In genomic region chr11:33869511-33870422, GRCh38 we compare ENCODE assay signal across 8 cellular contexts. TPM values are rescaled to one million over a fixed set of nuclear protein-coding genes. Genes with fewer than 3 reads are reported as not detected.
DNase-seq lines count a peak whose midpoint lies in the region; ATAC-seq lines count a peak whose summit lies in the region.

No MANE protein-coding gene starts in this region.

- H3K4me1 ChIP-seq in NT2/D1 (ENCODE audit: insufficient read depth, insufficient read length) (peaks cover 4% of the 10 kb centered on the region), skeletal muscle satellite cell (ENCODE audit: control insufficient read depth, insufficient read depth, low read length) (peaks cover 11% of the 10 kb centered on the region)

- H3K4me3 Mint-ChIP-seq in T-helper 1 cell treated with Interleukin-12 subunit alpha and Interleukin-12 subunit beta and Interleukin-4 antibody, amounts not matched to agents 30 μg/mL and 1 μg/mL, for 36 hours = peak overlapping the region; percentile 79

- H3K27ac Mint-ChIP-seq in T-helper 1 cell treated with Interleukin-12 subunit alpha and Interleukin-12 subunit beta and Interleukin-4 antibody, amounts not matched to agents 30 μg/mL and 1 μg/mL, for 36 hours = no peak overlapping the region

- H3K4me2 ChIP-seq in skeletal muscle satellite cell (ENCODE audit: low read length) = peak overlapping the region; percentile 97

- H3K9ac ChIP-seq in NT2/D1 (ENCODE audit: insufficient read length, low read depth) = peak overlapping the region; percentile 46
- H3K9ac ChIP-seq in skeletal muscle satellite cell (ENCODE audit: low read depth, low read length) = peak overlapping the region; percentile 55

- peaks cover 81% of the 10 kb centered on the region for H3K27me3 Mint-ChIP-seq in T-helper 1 cell treated with Interleukin-12 subunit alpha and Interleukin-12 subunit beta and Interleukin-4 antibody, amounts not matched to agents 30 μg/mL and 1 μg/mL, for 36 hours (ENCODE audit: low read depth)

- H3K9me3 Mint-ChIP-seq in T-helper 1 cell treated with Interleukin-12 subunit alpha and Interleukin-12 subunit beta and Interleukin-4 antibody, amounts not matched to agents 30 μg/mL and 1 μg/mL, for 36 hours = no peaks in the 10 kb centered on the region

- peaks cover 68% of the 10 kb centered on the region for H3K27me3 ChIP-seq in NT2/D1 (ENCODE audit: insufficient read depth, insufficient read length)
- H3K27me3 ChIP-seq in skeletal muscle satellite cell (ENCODE audit: control insufficient read depth, insufficient read depth, low read length) = peaks cover 76% of the 10 kb centered on the region

- in situ Hi-C loops in T47D (cut with HindIII; ENCODE audit: low pct_unique_long_range_greater_than_20kb, low sequenced_read_pairs) = no loop called here

- peaks cover 8% of the 10 kb centered on the region for H3K4me1 Mint-ChIP-seq in T-helper 1 cell treated with Interleukin-12 subunit alpha and Interleukin-12 subunit beta and Interleukin-4 antibody, amounts not matched to agents 30 μg/mL and 1 μg/mL, for 36 hours (ENCODE audit: low read depth)

- ATAC-seq in HG03095 (IDR thresholded peaks at IDR 0.05; ENCODE audit: unreplicated experiment) = peak; percentile 35

- DNase-seq in T-helper 1 cell = no peak
- no peak for DNase-seq in NT2/D1 (ENCODE audit: low read depth, low spot score)
- DNase-seq in T47D (ENCODE audit: low read depth in 1 of 2, low spot score in 1 of 2) = peak; percentile 51 to 58
- peak; percentile 16 for DNase-seq in iris pigment epithelial cell (ENCODE audit: low read depth)
- DNase-seq in NK-92 (lab: John Stamatoyannopoulos, UW; ENCODE audit: unreplicated experiment) = no peak

- H3K36me3 Mint-ChIP-seq in T-helper 1 cell treated with Interleukin-12 subunit alpha and Interleukin-12 subunit beta and Interleukin-4 antibody, amounts not matched to agents 30 μg/mL and 1 μg/mL, for 36 hours (ENCODE audit: low read depth) = no peaks in the 10 kb centered on the region

- peak overlapping the region; percentile 37 for H3K4me3 ChIP-seq in NT2/D1 (ENCODE audit: insufficient read length, low read depth)
- peak overlapping the region; percentile 75 for H3K4me3 ChIP-seq in skeletal muscle satellite cell (ENCODE audit: low read length)

- H3K9me3 ChIP-seq in NT2/D1 (ENCODE audit: insufficient read depth, low read length) (no peaks in the 10 kb centered on the region), skeletal muscle satellite cell (replicated peaks; ENCODE audit: low read length) (no peaks in the 10 kb centered on the region)

- H3K36me3 ChIP-seq in NT2/D1 (ENCODE audit: insufficient read depth, insufficient read length, low read length) (no peaks in the 10 kb centered on the region), skeletal muscle satellite cell (ENCODE audit: insufficient read depth, low read length) (no peaks in the 10 kb centered on the region)

RNA-seq across cellular contexts. Expression of gene LMO2, which starts 22.1 kb away (rescaled TPM):
- 0.25 and 0.44 TPM in 2 replicates for total RNA-seq in skeletal muscle satellite cell (2012; rRNA removed)

Comparison
In these comparisons a context has a peak if more than half of its experiments do, and no peak if none do; other contexts are left out.
1. DNase-seq: peak in T47D (2 of 2) and iris pigment epithelial cell (single experiment); none in T-helper 1 cell (0 of 5), NT2/D1 (single experiment) and NK-92 (single experiment).